Comparison of ENCODE assay signal across 8 cellular contexts in the genomic region with DNA sequence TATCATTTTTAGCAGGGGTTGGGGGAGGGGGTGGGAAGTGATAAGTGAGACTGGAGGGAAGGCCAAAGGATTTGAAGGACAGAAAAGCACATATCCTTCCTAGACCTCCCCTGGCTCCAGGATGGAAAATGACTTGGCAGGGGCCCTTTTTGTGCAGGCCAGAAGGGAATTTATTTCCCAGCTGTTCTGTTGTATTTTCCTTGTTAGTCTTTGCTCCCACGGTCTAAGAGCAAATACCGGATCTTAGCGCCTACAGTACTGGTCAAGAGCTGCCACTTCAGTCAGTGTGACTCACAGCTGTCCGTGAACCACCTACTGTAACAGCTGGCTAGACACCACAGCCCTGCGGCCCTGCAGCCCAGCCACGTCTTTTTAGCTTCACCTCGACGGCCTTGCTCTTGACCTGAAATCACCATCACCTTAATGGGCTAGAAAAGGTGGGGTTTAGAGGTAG. TPM values are rescaled to one million over a fixed set of nuclear protein-coding genes. Genes with fewer than 3 reads are reported as not detected.
DNase-seq lines count a peak whose midpoint lies in the region; ATAC-seq, FAIRE-seq and TF ChIP-seq lines count a peak whose summit lies in the region.

No MANE protein-coding gene starts in this region.

- H4K20me1 ChIP-seq in PC-9 (ENCODE audit: insufficient read depth), result no peaks in the 10 kb centered on the region

- H3K27ac ChIP-seq in PC-9 (peak overlapping the region; percentile 98), pancreas (peak overlapping the region; percentile 34 to 81 (median 63))

- peaks cover 69% of the 10 kb centered on the region for H3K4me1 ChIP-seq in PC-9 (replicated peaks; ENCODE audit: insufficient read depth)
- peaks cover 27 to 31% (median 29%) of the 10 kb centered on the region in 3 donors for H3K4me1 ChIP-seq in pancreas

- peak overlapping the region; percentile 76 for H3K4me2 ChIP-seq in PC-9

- TSS peak; percentile 88 for BruUV-seq in PC-9 (replicated peaks; lab: Mats Ljungman, UMichigan)

- peak; percentile 88 to 93 (median 92) for ATAC-seq in pancreas
- ATAC-seq in HG02759 (IDR thresholded peaks at IDR 0.05; ENCODE audit: unreplicated experiment), result no peak
- ATAC-seq in GM19395 (IDR thresholded peaks at IDR 0.05; ENCODE audit: unreplicated experiment), result no peak

- H3F3A ChIP-seq in PC-9 (ENCODE audit: insufficient read depth, low read depth), result peaks cover 49% of the 10 kb centered on the region

- H3K79me2 ChIP-seq in PC-9 (ENCODE audit: low read depth), result no peaks in the 10 kb centered on the region

- H3K9me2 ChIP-seq in PC-9 (ENCODE audit: insufficient read depth), result no peaks in the 10 kb centered on the region

- intact Hi-C loops in PC-9 (cut with micrococcal nuclease; ENCODE audit: unreplicated experiment) (loop anchor here (5.0 kb wide), 4 partner anchors 35 to 180 kb away; a partner anchor contains a TSS), pancreas (cut with DNase I) (no loop called here)

- H3K9me3 ChIP-seq in PC-9 (ENCODE audit: insufficient read depth, low read depth), result no peaks in the 10 kb centered on the region
- no peaks in the 10 kb centered on the region for H3K9me3 ChIP-seq in pancreas

- H3K36me3 ChIP-seq in PC-9 (ENCODE audit: low read depth) (no peaks in the 10 kb centered on the region), pancreas (no peaks in the 10 kb centered on the region)

- TF ChIP-seq CTCF in PC-9 (conservative IDR thresholded peaks at IDR 0.05) (no peak), pancreas (IDR thresholded peaks at IDR 0.05) (no peak)

- DNase-seq in DMS79 treated with DMSO at 0.1 percent for 48 hours (lab: John Stamatoyannopoulos, UW), result peak; percentile 94
- peak; percentile 67 to 92 for DNase-seq in PC-9
- DNase-seq in fibroblast of peridontal ligament (ENCODE audit: extremely low read depth), result peak; percentile 84
- DNase-seq in pancreas, result peak in 4 of 6 donors; percentile 59 to 72 (median 64)
- DNase-seq in midbrain (lab: John Stamatoyannopoulos, UW), result no peak
- DNase-seq in stimulated activated CD4-positive, alpha-beta T cell treated with anti-CD3 and anti-CD28 coated beads, Interleukin-12 subunit alpha, Interleukin-12 subunit beta, amount 100 ng/mL, for 4 hours, result no peak

- POLR2A ChIA-PET in PC-9 (lab: Charles Lee; ENCODE audit: unreplicated experiment), result interaction anchor here (0.6 to 1.2 kb wide), 9 partner anchors 19 to 168 kb away, joined by 3 to 9 read pairs (median 4); a partner anchor contains a TSS

- no peak overlapping the region for H2AFZ ChIP-seq in PC-9

- H3K4me3 ChIP-seq in PC-9 (no peak overlapping the region), pancreas (no peak overlapping the region)

- H3K27me3 ChIP-seq in PC-9 (ENCODE audit: insufficient read depth, low read depth) (no peaks in the 10 kb centered on the region), pancreas (no peaks in the 10 kb centered on the region)

- CTCF ChIA-PET in PC-9 (lab: Charles Lee), result interaction anchor here (0.9 kb wide), 2 partner anchors 18 to 21 kb away, joined by 3 read pairs; no protein-coding TSS in a partner anchor

- 24 to 27% methylated on average over 8 of the region's 8 CpGs for WGBS in pancreas, 2 donors

- FAIRE-seq in pancreas (lab: Jason Lieb, UNC), result no peak

RNA-seq across cellular contexts. Expression of a gene that starts 51.0 kb away (rescaled TPM):
- total RNA-seq in PC-9 (2021) (44.9 and 47.8 TPM in 2 replicates), pancreas (100 to 1,000 TPM in 3 of 6 donors, 10 to 100 TPM in 3; 36.4 to 392 (median 81.7) TPM)
- polyA plus RNA-seq in pancreas, result 100 to 1,000 TPM in 1 of 2 donors, 10 to 100 TPM in 1; 88.2 to 129 TPM

Comparison
In these comparisons a context has a peak if more than half of its experiments do, and no peak if none do; other contexts are left out.
1. DNase-seq: peak in DMS79 treated with DMSO at 0.1 percent for 48 hours (single experiment), PC-9 (2 of 2), fibroblast of peridontal ligament (single experiment) and pancreas (4 of 6); none in midbrain (single experiment) and stimulated activated CD4-positive, alpha-beta T cell treated with anti-CD3 and anti-CD28 coated beads, Interleukin-12 subunit alpha, Interleukin-12 subunit beta, amount 100 ng/mL, for 4 hours (single experiment).
2. ATAC-seq: peak in pancreas (4 of 4); none in HG02759 (single experiment) and GM19395 (single experiment).